Comparison of ENCODE assay signal across 14 cellular contexts in the genomic region with DNA sequence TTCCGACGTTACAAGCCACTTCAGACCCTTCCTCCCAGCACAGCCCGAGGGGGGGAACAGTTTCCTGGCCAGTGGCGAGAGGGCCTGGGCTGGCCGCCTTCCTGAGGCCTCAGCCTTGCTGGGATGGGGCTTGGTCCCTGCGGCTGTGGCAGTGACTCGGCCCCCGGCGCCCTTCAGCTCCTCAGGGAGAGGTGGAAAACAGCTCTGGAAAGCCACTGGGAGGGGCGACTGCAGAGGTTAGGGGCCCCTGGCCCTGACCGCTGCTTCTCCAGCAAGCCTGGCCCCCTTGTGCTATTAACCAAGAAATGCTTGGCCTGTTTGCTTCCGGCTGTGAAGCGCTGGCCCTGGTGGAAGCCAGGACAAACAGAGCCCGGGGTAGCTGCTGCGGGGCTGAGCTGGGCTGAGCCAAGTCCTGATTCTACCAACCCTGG. TPM values are rescaled to one million over a fixed set of nuclear protein-coding genes. Genes with fewer than 3 reads are reported as not detected.
DNase-seq lines count a peak whose midpoint lies in the region; ATAC-seq, FAIRE-seq and TF ChIP-seq lines count a peak whose summit lies in the region.
"Had no signal": no experiment of that assay in that cellular context is flagged by ENCODE, and none has a peak within 500 bp of the region (broad histone marks: within the 10 kb centered on the region; RNA-seq: fewer than 3 reads in every experiment).

No MANE protein-coding gene starts in this region.

- no peak for FAIRE-seq in kidney (lab: Jason Lieb, UNC)

- H3K4me1 ChIP-seq in kidney (ENCODE audit: control insufficient read depth in 1 of 2, insufficient read depth in 1 of 2, low read depth in 1 of 2, low read length in 2 of 2) (no peaks in the 10 kb centered on the region), sigmoid colon (peaks cover 0 to 11% (median 4%) of the 10 kb centered on the region in 4 donors)
- H3K4me1 ChIP-seq: parathyroid adenoma had no signal

- intact Hi-C loops in kidney (cut with DNase I), result no loop called here
- intact Hi-C loops in sigmoid colon (cut with DNase I), result no loop called here

- WGBS in sigmoid colon, 2 donors, result 67 to 87% methylated on average over 15 of the region's 15 CpGs

- TF ChIP-seq CTCF in choroid plexus epithelial cell (conservative IDR thresholded peaks at IDR 0.05; ENCODE audit: low read depth, low read length) (peak; percentile 15), kidney (IDR thresholded peaks at IDR 0.05; ENCODE audit: borderline replicate concordance, extremely low read depth, insufficient read depth) (no peak), sigmoid colon (IDR thresholded peaks at IDR 0.05) (no peak)

- no peak for TF ChIP-seq POLR2A in sigmoid colon (IDR thresholded peaks at IDR 0.05)

- no peaks in the 10 kb centered on the region for H3K36me3 ChIP-seq in kidney (ENCODE audit: control insufficient read depth in 1 of 2, insufficient read depth in 2 of 2, low read length in 2 of 2)
- H3K36me3 ChIP-seq in sigmoid colon, result no peaks in the 10 kb centered on the region
- H3K36me3 ChIP-seq: BLaER1 had no signal

- ATAC-seq in GM18861 (IDR thresholded peaks at IDR 0.05; ENCODE audit: unreplicated experiment) (no peak), GM18502 (IDR thresholded peaks at IDR 0.05; ENCODE audit: poor library complexity, unreplicated experiment) (no peak)
- ATAC-seq: esophagus mucosa had no signal

- peaks cover 0 to 23% (median 23%) of the 10 kb centered on the region in 3 donors for H3K27me3 ChIP-seq in sigmoid colon
- H3K27me3 ChIP-seq: BLaER1 had no signal

- DNase-seq in NCI-H69 (lab: John Stamatoyannopoulos, UW) (peak; percentile 49), choroid plexus epithelial cell (ENCODE audit: low read depth) (no peak), kidney (peak; percentile 68), sigmoid colon (peak; percentile 48), AML-193 (lab: John Stamatoyannopoulos, UW) (no peak)
- DNase-seq: activated naive CD4-positive, alpha-beta T cell treated with anti-CD3 and anti-CD28 coated beads, Interleukin-2, amount 50 U/mL, for 16 hours; midbrain had no signal

- H3K9me3 ChIP-seq in kidney (ENCODE audit: control insufficient read depth in 1 of 2, low read length in 2 of 2) (no peaks in the 10 kb centered on the region), sigmoid colon (no peaks in the 10 kb centered on the region)
- H3K9me3 ChIP-seq: BLaER1 had no signal

- no peak overlapping the region for H3K27ac ChIP-seq in kidney (ENCODE audit: low read depth in 2 of 2, low read length in 2 of 2)
- peak overlapping the region in 2 of 4 donors; percentile 2 to 51 for H3K27ac ChIP-seq in sigmoid colon
- H3K27ac ChIP-seq: BLaER1, parathyroid adenoma, SK-N-MC had no signal

- no peak for TF ChIP-seq EP300 in sigmoid colon (IDR thresholded peaks at IDR 0.05)

- no peak overlapping the region for H3K9ac ChIP-seq in kidney (ENCODE audit: low read length in 2 of 2)
- H3K9ac ChIP-seq: BLaER1, parathyroid adenoma had no signal

- H3K4me3 ChIP-seq in choroid plexus epithelial cell (ENCODE audit: low read depth, low read length) (no peak overlapping the region), kidney (ENCODE audit: low read length in 2 of 2) (no peak overlapping the region), sigmoid colon (no peak overlapping the region)
- H3K4me3 ChIP-seq: BLaER1, SK-N-MC had no signal

RNA-seq across cellular contexts. Expression of a gene that starts 38.8 kb away (rescaled TPM):
- total RNA-seq in kidney, result 1.1 TPM
- not detected for polyA plus RNA-seq in kidney (ENCODE audit: insufficient read depth, low read depth, low replicate concordance)
- 10 to 100 TPM in 1 of 4 donors, under 1 TPM in 2, not detected in 1; 0.71 to 11.9 (median 0.81) TPM for total RNA-seq in sigmoid colon
- 1 to 10 TPM in 1 of 3 donors, under 1 TPM in 1, not detected in 1; 0.23 to 1.2 TPM for polyA plus RNA-seq in sigmoid colon
- total RNA-seq: Daoy had no signal

Comparison
In these comparisons a context has a peak if more than half of its experiments do, and no peak if none do; other contexts are left out.
1. DNase-seq: peak in NCI-H69 (single experiment), kidney (single experiment) and sigmoid colon (single experiment); none in choroid plexus epithelial cell (single experiment) and AML-193 (0 of 2).